16 cellular contexts compared by ENCODE assay signal in the genomic region with DNA sequence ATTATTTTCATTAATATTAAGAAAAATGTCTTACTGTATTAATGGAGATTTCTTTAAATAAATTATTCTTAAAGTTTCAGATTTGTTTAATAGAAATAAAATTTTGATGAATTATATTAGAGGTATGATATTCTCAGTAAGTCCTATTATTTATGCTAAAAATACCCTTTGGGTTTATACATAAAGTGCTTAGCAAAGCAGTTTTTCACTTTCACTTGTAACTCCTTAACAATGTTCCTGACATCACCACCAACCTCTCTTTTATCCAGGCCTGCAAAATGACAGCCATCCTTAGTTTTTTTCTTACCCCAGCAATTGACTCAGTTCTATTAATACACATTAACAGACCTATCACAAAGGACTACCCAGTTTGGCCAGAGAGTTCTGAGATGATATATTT.
"Had no signal": no experiment of that assay in that cellular context is flagged by ENCODE, and none has a peak within 500 bp of the region (broad histone marks: within the 10 kb centered on the region; RNA-seq: fewer than 3 reads in every experiment).

No MANE protein-coding gene starts in this region.

- H2AFZ ChIP-seq: hepatocyte had no signal

- H3K36me3 ChIP-seq: colonic mucosa, neutrophil, sigmoid colon had no signal

- H3K4me3 ChIP-seq: colonic mucosa, hepatocyte, sigmoid colon, smooth muscle cell had no signal

- ATAC-seq: foreskin keratinocyte; naive thymus-derived CD8-positive, alpha-beta T cell had no signal

- H3K27ac ChIP-seq: colonic mucosa, foreskin keratinocyte, hepatocyte, neutrophil, sigmoid colon had no signal

- H3K27me3 Mint-ChIP-seq: naive thymus-derived CD8-positive, alpha-beta T cell; type B pancreatic cell had no signal

- H3K9me3 ChIP-seq: colonic mucosa, neutrophil, sigmoid colon had no signal

- H3K79me2 ChIP-seq: hepatocyte had no signal

- H3K9me3 Mint-ChIP-seq: type B pancreatic cell had no signal

- DNase-seq: colonic mucosa; dermis blood vessel endothelial cell; erythroblast; foreskin keratinocyte; head of caudate nucleus; mammary epithelial cell; naive thymus-derived CD8-positive, alpha-beta T cell; sigmoid colon; stimulated activated CD4-positive, alpha-beta T cell treated with anti-CD3 and anti-CD28 coated beads, Interleukin-2, amount 100 ng/mL, for 48 hours; stimulated activated naive CD4-positive, alpha-beta T cell treated with Interleukin-2 at 50 U/mL for 16 hours had no signal

- H3K27me3 ChIP-seq: colonic mucosa, foreskin keratinocyte, hepatocyte, neutrophil, sigmoid colon had no signal

- H3K4me1 ChIP-seq: colonic mucosa, foreskin keratinocyte, sigmoid colon had no signal

- H3K4me2 ChIP-seq: hepatocyte, smooth muscle cell had no signal

- H3K27ac Mint-ChIP-seq: naive thymus-derived CD8-positive, alpha-beta T cell; type B pancreatic cell had no signal

- FAIRE-seq: endothelial cell of umbilical vein, urothelium cell line had no signal

- H3K36me3 Mint-ChIP-seq: type B pancreatic cell had no signal

- H3K4me3 Mint-ChIP-seq: naive thymus-derived CD8-positive, alpha-beta T cell; type B pancreatic cell had no signal
